ENCODE assay signal across 10 cellular contexts in genomic region chr2:63058149-63058741, GRCh38. TPM values are rescaled to one million over a fixed set of nuclear protein-coding genes. Genes with fewer than 3 reads are reported as not detected.
A peak's percentile ranks its signal among the peaks of the same experiment; 100 is the strongest.
DNase-seq lines count a peak whose midpoint lies in the region; ATAC-seq and TF ChIP-seq lines count a peak whose summit lies in the region.
"Had no signal": no experiment of that assay in that cellular context is flagged by ENCODE, and none has a peak within 500 bp of the region (broad histone marks: within the 10 kb centered on the region; RNA-seq: fewer than 3 reads in every experiment).

No MANE protein-coding gene starts in this region.

- peaks cover 32% of the 10 kb centered on the region for H3K27me3 ChIP-seq in ascending aorta
- H3K27me3 ChIP-seq in left lung = peaks cover 100% of the 10 kb centered on the region in 2 donors

- H3K4me1 Mint-ChIP-seq in activated naive CD4-positive, alpha-beta T cell treated with anti-CD3 and anti-CD28 coated beads, Interleukin-2, amount 10 ng/mL, durations not matched to agents 7 days and 5 days = peaks cover 56% of the 10 kb centered on the region
- peaks cover 27% of the 10 kb centered on the region for H3K4me1 Mint-ChIP-seq in memory B cell

- H3K9me3 Mint-ChIP-seq in activated naive CD4-positive, alpha-beta T cell treated with anti-CD3 and anti-CD28 coated beads, Interleukin-2, amount 10 ng/mL, durations not matched to agents 7 days and 5 days = no peaks in the 10 kb centered on the region
- peaks cover 3% of the 10 kb centered on the region for H3K9me3 Mint-ChIP-seq in memory B cell

- peaks cover 14 to 31% of the 10 kb centered on the region in 2 donors for H3K4me1 ChIP-seq in ascending aorta
- H3K4me1 ChIP-seq in urinary bladder (ENCODE audit: insufficient read depth) = peaks cover 3% of the 10 kb centered on the region
- H3K4me1 ChIP-seq in left lung = peaks cover 28 to 60% of the 10 kb centered on the region in 2 donors
- H3K4me1 ChIP-seq: SJSA1 had no signal

- H3K9me3 ChIP-seq in ascending aorta = no peaks in the 10 kb centered on the region
- H3K9me3 ChIP-seq in left lung = no peaks in the 10 kb centered on the region
- H3K9me3 ChIP-seq: SJSA1 had no signal

- H3K36me3 Mint-ChIP-seq in activated naive CD4-positive, alpha-beta T cell treated with anti-CD3 and anti-CD28 coated beads, Interleukin-2, amount 10 ng/mL, durations not matched to agents 7 days and 5 days = peaks cover 14% of the 10 kb centered on the region
- no peaks in the 10 kb centered on the region for H3K36me3 Mint-ChIP-seq in memory B cell

- intact Hi-C loops in ascending aorta (cut with DNase I) = no loop called here
- intact Hi-C loops in left lung (cut with DNase I) = no loop called here

- H3K4me3 Mint-ChIP-seq in activated naive CD4-positive, alpha-beta T cell treated with anti-CD3 and anti-CD28 coated beads, Interleukin-2, amount 10 ng/mL, durations not matched to agents 7 days and 5 days = peak overlapping the region; percentile 37
- peak overlapping the region; percentile 57 for H3K4me3 Mint-ChIP-seq in memory B cell

- H3K4me3 ChIP-seq in ascending aorta (peak overlapping the region; percentile 21 to 33), urinary bladder (ENCODE audit: low read depth, low read length) (peak overlapping the region; percentile 10), left lung (no peak overlapping the region)
- H3K4me3 ChIP-seq: SJSA1 had no signal

- H3K27ac ChIP-seq in ascending aorta (no peak overlapping the region), urinary bladder (ENCODE audit: low read depth) (no peak overlapping the region), left lung (no peak overlapping the region)
- H3K27ac ChIP-seq: C4-2B, SJSA1 had no signal

- H3K27me3 Mint-ChIP-seq in activated naive CD4-positive, alpha-beta T cell treated with anti-CD3 and anti-CD28 coated beads, Interleukin-2, amount 10 ng/mL, durations not matched to agents 7 days and 5 days = peaks cover 84% of the 10 kb centered on the region
- peaks cover 43% of the 10 kb centered on the region for H3K27me3 Mint-ChIP-seq in memory B cell

- H3K36me3 ChIP-seq in ascending aorta (no peaks in the 10 kb centered on the region), urinary bladder (ENCODE audit: insufficient read depth) (no peaks in the 10 kb centered on the region), left lung (no peaks in the 10 kb centered on the region)

- DNase-seq in activated naive CD4-positive, alpha-beta T cell treated with anti-CD3 and anti-CD28 coated beads, Interleukin-2, amount 10 ng/mL, durations not matched to agents 7 days and 5 days = no peak
- DNase-seq in activated naive CD4-positive, alpha-beta T cell treated with anti-CD3 and anti-CD28 coated beads, Interleukin-2, amount 50 U/mL, for 16 hours = no peak
- DNase-seq in ascending aorta (ENCODE audit: low spot score in 2 of 2) = no peak
- peak; percentile 9 to 20 for DNase-seq in memory B cell (ENCODE audit: low spot score in 2 of 2)
- no peak for DNase-seq in left lung

- H3K27ac Mint-ChIP-seq in activated naive CD4-positive, alpha-beta T cell treated with anti-CD3 and anti-CD28 coated beads, Interleukin-2, amount 10 ng/mL, durations not matched to agents 7 days and 5 days = peak overlapping the region; percentile 59
- no peak overlapping the region for H3K27ac Mint-ChIP-seq in memory B cell

- ATAC-seq in memory B cell (ENCODE audit: low read depth) (no peak), GM21786 (IDR thresholded peaks at IDR 0.05; ENCODE audit: unreplicated experiment) (no peak), left lung (no peak), HG02763 (IDR thresholded peaks at IDR 0.05; ENCODE audit: unreplicated experiment) (no peak)

- WGBS in urinary bladder = 6% methylated on average over 18 of the region's 18 CpGs

- TF ChIP-seq CTCF in ascending aorta (IDR thresholded peaks at IDR 0.05) (no peak), left lung (IDR thresholded peaks at IDR 0.05) (no peak)

- CTCF ChIA-PET in activated naive CD4-positive, alpha-beta T cell treated with anti-CD3 and anti-CD28 coated beads, Interleukin-2, amount 10 ng/mL, durations not matched to agents 7 days and 5 days (lab: Charles Lee) = no interaction called here

RNA-seq across cellular contexts. Expression of gene OTX1, which starts 7.6 kb away (rescaled TPM):
- total RNA-seq in ascending aorta (not detected), urinary bladder (not detected), left lung (under 1 TPM; 0.12 to 0.55 TPM)
- polyA plus RNA-seq in urinary bladder = not detected

Comparison
In these comparisons a context has a peak if more than half of its experiments do, and no peak if none do; other contexts are left out.
1. DNase-seq: peak in memory B cell (2 of 2); none in activated naive CD4-positive, alpha-beta T cell treated with anti-CD3 and anti-CD28 coated beads, Interleukin-2, amount 10 ng/mL, durations not matched to agents 7 days and 5 days (single experiment), activated naive CD4-positive, alpha-beta T cell treated with anti-CD3 and anti-CD28 coated beads, Interleukin-2, amount 50 U/mL, for 16 hours (single experiment), ascending aorta (0 of 2) and left lung (0 of 2).
2. H3K4me3 ChIP-seq: peak in ascending aorta (2 of 2) and urinary bladder (single experiment); none in left lung (0 of 2).